ENCODE assay signal across 18 cellular contexts in the genomic region with DNA sequence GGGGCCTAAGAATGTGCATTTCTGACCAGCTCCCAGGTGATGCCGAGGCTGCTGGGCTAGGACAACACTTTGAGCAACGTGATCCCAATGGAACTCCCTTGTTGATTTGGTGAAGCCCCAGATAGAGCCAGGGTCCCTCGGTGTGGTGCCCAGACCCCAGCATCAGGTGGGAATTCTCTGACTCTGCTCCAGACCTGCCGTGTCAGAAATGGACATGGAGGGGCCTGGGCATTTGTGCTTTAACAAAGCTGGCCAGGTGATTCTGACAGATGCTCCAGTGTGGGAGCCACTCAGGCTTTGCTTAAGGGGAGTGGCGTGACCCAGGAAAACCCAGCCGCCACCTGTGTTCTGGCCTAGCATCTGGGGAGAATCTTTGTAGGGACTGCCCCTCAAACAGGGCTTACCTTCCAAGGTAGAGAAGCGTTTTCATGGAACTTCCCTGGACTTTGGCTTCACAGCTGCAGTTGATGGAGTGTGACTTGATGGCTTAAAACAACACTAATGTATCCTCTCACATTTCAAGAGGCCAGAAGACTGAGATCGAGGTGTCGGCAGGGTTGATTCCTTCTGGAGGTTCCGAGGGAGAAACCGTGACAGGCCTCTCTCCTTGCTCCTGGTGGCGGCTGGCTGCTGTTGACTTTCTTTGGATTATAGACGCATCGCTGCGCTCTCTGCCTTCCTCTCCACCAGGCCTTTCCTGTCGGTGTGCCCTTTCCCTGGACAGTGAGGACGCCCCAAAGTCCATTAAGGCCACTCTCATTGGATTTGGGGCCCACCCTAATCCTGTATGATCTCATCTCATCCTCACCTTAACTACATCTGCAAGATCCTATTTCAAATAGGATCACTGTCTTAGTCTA. TPM values are rescaled to one million over a fixed set of nuclear protein-coding genes. Genes with fewer than 3 reads are reported as not detected.
DNase-seq lines count a peak whose midpoint lies in the region; ATAC-seq and TF ChIP-seq lines count a peak whose summit lies in the region.
"Had no signal": no experiment of that assay in that cellular context is flagged by ENCODE, and none has a peak within 500 bp of the region (broad histone marks: within the 10 kb centered on the region; RNA-seq: fewer than 3 reads in every experiment).

No MANE protein-coding gene starts in this region.

- H3K36me3 ChIP-seq in heart left ventricle: no peaks in the 10 kb centered on the region
- no peaks in the 10 kb centered on the region for H3K36me3 ChIP-seq in vagina
- H3K36me3 ChIP-seq in stomach: no peaks in the 10 kb centered on the region

- TF ChIP-seq POLR2A in heart left ventricle (IDR thresholded peaks at IDR 0.05) (no peak), vagina (IDR thresholded peaks at IDR 0.05) (no peak), stomach (IDR thresholded peaks at IDR 0.05) (no peak)

- no peaks in the 10 kb centered on the region for H3K4me1 ChIP-seq in heart left ventricle
- H3K4me1 ChIP-seq in vagina: no peaks in the 10 kb centered on the region
- H3K4me1 ChIP-seq in stomach: no peaks in the 10 kb centered on the region

- peaks cover 14% of the 10 kb centered on the region for H3K27me3 Mint-ChIP-seq in nephron progenitor cell (ENCODE audit: low read depth, poor library complexity)

- H3K4me3 Mint-ChIP-seq in nephron progenitor cell: peak overlapping the region; percentile 38
- H3K4me3 Mint-ChIP-seq: CD4-positive, CD25-positive, alpha-beta regulatory T cell had no signal

- peak; percentile 32 for DNase-seq in Right ventricle myocardium inferior (ENCODE audit: missing footprints)
- no peak for DNase-seq in heart left ventricle
- peak; percentile 32 for DNase-seq in ecto neural progenitor cell (ENCODE audit: low spot score)
- no peak for DNase-seq in nephron progenitor cell
- peak; percentile 34 to 81 for DNase-seq in vagina (ENCODE audit: extremely low spot score in 2 of 2)
- no peak for DNase-seq in stomach
- DNase-seq in HT-29 (ENCODE audit: low spot score): no peak
- DNase-seq in SIG-M5 (lab: John Stamatoyannopoulos, UW): no peak
- DNase-seq: AML-193; CD4-positive, CD25-positive, alpha-beta regulatory T cell; DMS53; GM23248; IMR-90; Kasumi-1; NCI-H1105 treated with DMSO at 0.1 percent for 48 hours; NCI-H187; NCI-H446 treated with DMSO at 0.1 percent for 48 hours; NCI-H774 had no signal

- peaks cover 50% of the 10 kb centered on the region for H3K4me1 Mint-ChIP-seq in nephron progenitor cell
- H3K4me1 Mint-ChIP-seq: CD4-positive, CD25-positive, alpha-beta regulatory T cell had no signal

- intact Hi-C loops in Right ventricle myocardium inferior (cut with DNase I): no loop called here
- intact Hi-C loops in heart left ventricle (cut with DNase I): no loop called here
- intact Hi-C loops in vagina (cut with DNase I): no loop called here
- intact Hi-C loops in stomach (cut with DNase I; ENCODE audit: low total_unique reads): no loop called here

- peaks cover 8% of the 10 kb centered on the region for H3K36me3 Mint-ChIP-seq in nephron progenitor cell (ENCODE audit: low read depth)
- H3K36me3 Mint-ChIP-seq: CD4-positive, CD25-positive, alpha-beta regulatory T cell had no signal

- H3K27ac ChIP-seq in heart left ventricle (no peak overlapping the region), vagina (no peak overlapping the region), stomach (no peak overlapping the region)
- H3K27ac ChIP-seq: GM23248 had no signal

- H3K27me3 ChIP-seq in heart left ventricle (peaks cover 0 to 5% (median 0%) of the 10 kb centered on the region in 9 donors), vagina (no peaks in the 10 kb centered on the region), stomach (peaks cover 0 to 15% (median 4%) of the 10 kb centered on the region in 3 donors)

- H3K9me3 Mint-ChIP-seq in nephron progenitor cell: peaks cover 31% of the 10 kb centered on the region

- ATAC-seq in Right ventricle myocardium inferior: no peak
- no peak for ATAC-seq in heart left ventricle

- WGBS in heart left ventricle, 4 donors: 86 to 94% (median 88%) methylated on average over 14 to 17 of the region's 17 CpGs
- WGBS in stomach, 5 donors: 83 to 94% (median 87%) methylated on average over 15 to 17 of the region's 17 CpGs

- TF ChIP-seq EP300 in stomach (IDR thresholded peaks at IDR 0.05): no peak

- H3K9me3 ChIP-seq in heart left ventricle: peaks cover 0 to 21% (median 0%) of the 10 kb centered on the region in 12 donors
- peaks cover 3% of the 10 kb centered on the region for H3K9me3 ChIP-seq in vagina
- no peaks in the 10 kb centered on the region for H3K9me3 ChIP-seq in stomach

- H3K27ac Mint-ChIP-seq in nephron progenitor cell: peak overlapping the region; percentile 85
- H3K27ac Mint-ChIP-seq: CD4-positive, CD25-positive, alpha-beta regulatory T cell had no signal

- TF ChIP-seq CTCF in heart left ventricle (IDR thresholded peaks at IDR 0.05): no peak
- no peak for TF ChIP-seq CTCF in nephron progenitor cell (IDR thresholded peaks at IDR 0.05)
- TF ChIP-seq CTCF in vagina (IDR thresholded peaks at IDR 0.05): no peak
- no peak for TF ChIP-seq CTCF in stomach (IDR thresholded peaks at IDR 0.05)

- H3K4me3 ChIP-seq in heart left ventricle (no peak overlapping the region), vagina (no peak overlapping the region), stomach (no peak overlapping the region)
- H3K4me3 ChIP-seq: GM23248 had no signal

RNA-seq across cellular contexts. Expression of a gene that starts 57.0 kb away (rescaled TPM):
- total RNA-seq in Right ventricle myocardium inferior (30.7 TPM), heart left ventricle (10 to 100 TPM; 16.7 to 37.6 (median 27.7) TPM), vagina (76.6 TPM), stomach (10 to 100 TPM; 22.8 to 98.8 (median 28.1) TPM)
- polyA plus RNA-seq in heart left ventricle (10 to 100 TPM; 13.9 to 15.2 TPM), stomach (1 to 10 TPM; 1.7 to 3.7 (median 3.6) TPM)
- 16.0 and 19.9 TPM in 2 replicates for total RNA-seq in HT-29 (2014; rRNA removed; shearing (Covaris generic))

Comparison
In these comparisons a context has a peak if more than half of its experiments do, and no peak if none do; other contexts are left out.
1. DNase-seq: peak in Right ventricle myocardium inferior (single experiment), ecto neural progenitor cell (single experiment) and vagina (2 of 2); none in heart left ventricle (0 of 5), nephron progenitor cell (single experiment), stomach (single experiment), HT-29 (single experiment) and SIG-M5 (single experiment).